In the genomic region with DNA sequence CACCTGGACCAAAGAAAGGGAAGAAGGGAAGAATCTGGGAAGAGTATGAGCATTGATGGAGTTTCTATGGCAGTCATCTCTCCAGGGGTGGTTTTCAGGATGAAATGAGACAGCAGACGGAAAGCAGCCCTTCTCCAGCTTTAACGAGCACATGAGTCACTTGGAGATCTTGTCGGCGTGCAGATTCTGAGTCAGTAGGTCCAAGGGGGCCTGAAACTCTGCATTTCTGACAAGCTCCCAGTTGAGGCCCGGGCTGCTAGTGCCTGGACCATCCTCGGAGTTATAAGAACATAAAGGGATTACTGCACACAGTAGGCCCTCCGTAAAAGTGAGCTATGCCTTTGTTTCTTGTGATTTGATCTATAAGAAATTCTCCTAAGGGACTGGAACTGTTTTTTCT, we compare ENCODE assay signal across 11 cellular contexts. TPM values are rescaled to one million over a fixed set of nuclear protein-coding genes. Genes with fewer than 3 reads are reported as not detected.
DNase-seq lines count a peak whose midpoint lies in the region; ATAC-seq and TF ChIP-seq lines count a peak whose summit lies in the region.
"Had no signal": no experiment of that assay in that cellular context is flagged by ENCODE, and none has a peak within 500 bp of the region (broad histone marks: within the 10 kb centered on the region; RNA-seq: fewer than 3 reads in every experiment).

No MANE protein-coding gene starts in this region.

- intact Hi-C loops in MCF 10A (cut with micrococcal nuclease) (no loop called here), breast epithelium (cut with DNase I; ENCODE audit: low total_unique reads) (no loop called here), left lung (cut with DNase I) (no loop called here), upper lobe of right lung (cut with DNase I) (no loop called here)

- ATAC-seq in left lung: peak; percentile 49
- ATAC-seq in upper lobe of right lung: no peak
- ATAC-seq in GM19397 (IDR thresholded peaks at IDR 0.05; ENCODE audit: unreplicated experiment): no peak
- ATAC-seq in omental fat pad (ENCODE audit: low FRiP score): no peak

- peaks cover 27% of the 10 kb centered on the region for H3K36me3 Mint-ChIP-seq in MCF 10A (ENCODE audit: insufficient read depth, unreplicated experiment)

- H3K4me3 ChIP-seq in breast epithelium (no peak overlapping the region), brain microvascular endothelial cell (ENCODE audit: low read depth, low read length) (no peak overlapping the region), left lung (no peak overlapping the region), upper lobe of right lung (no peak overlapping the region)

- in situ Hi-C loops in brain microvascular endothelial cell (cut with HindIII; ENCODE audit: low pct_ligation_motif_present, low sequenced_read_pairs): no loop called here

- POLR2A ChIA-PET in MCF 10A (lab: Yijun Ruan, JAX): interaction anchor here (0.7 to 0.8 kb wide), 2 partner anchors 22 to 131 kb away, joined by 3 read pairs; no protein-coding TSS in a partner anchor

- H3K4me1 Mint-ChIP-seq in MCF 10A (ENCODE audit: insufficient read depth, unreplicated experiment): peaks cover 12% of the 10 kb centered on the region

- peak overlapping the region in 1 of 2 donors; percentile 81 for H3K27ac ChIP-seq in breast epithelium
- H3K27ac ChIP-seq in brain microvascular endothelial cell: peak overlapping the region; percentile 43
- peak overlapping the region in 1 of 2 donors; percentile 65 for H3K27ac ChIP-seq in left lung
- peak overlapping the region; percentile 51 for H3K27ac ChIP-seq in upper lobe of right lung

- no peak overlapping the region for H3K27ac Mint-ChIP-seq in MCF 10A (ENCODE audit: low read depth, unreplicated experiment)

- TF ChIP-seq CTCF in MCF 10A (IDR thresholded peaks at IDR 0.05; ENCODE audit: unreplicated experiment): no peak
- no peak for TF ChIP-seq CTCF in breast epithelium (IDR thresholded peaks at IDR 0.05)
- TF ChIP-seq CTCF in brain microvascular endothelial cell (IDR thresholded peaks at IDR 0.05; ENCODE audit: low read depth, low read length, missing control alignments): no peak
- no peak for TF ChIP-seq CTCF in left lung (IDR thresholded peaks at IDR 0.05)
- TF ChIP-seq CTCF in upper lobe of right lung (IDR thresholded peaks at IDR 0.05): no peak
- no peak for TF ChIP-seq CTCF in omental fat pad (IDR thresholded peaks at IDR 0.05)

- no TSS peak for BruUV-seq in MCF 10A (replicated peaks; lab: Mats Ljungman, UMichigan)

- H3K36me3 ChIP-seq in breast epithelium (no peaks in the 10 kb centered on the region), brain microvascular endothelial cell (replicated peaks) (no peaks in the 10 kb centered on the region), left lung (no peaks in the 10 kb centered on the region), upper lobe of right lung (peaks cover 9% of the 10 kb centered on the region)

- H3K9me3 ChIP-seq in breast epithelium (no peaks in the 10 kb centered on the region), left lung (no peaks in the 10 kb centered on the region), upper lobe of right lung (no peaks in the 10 kb centered on the region)

- no peaks in the 10 kb centered on the region for H3K27me3 ChIP-seq in breast epithelium
- H3K27me3 ChIP-seq in brain microvascular endothelial cell (replicated peaks): no peaks in the 10 kb centered on the region
- H3K27me3 ChIP-seq in left lung: no peaks in the 10 kb centered on the region
- H3K27me3 ChIP-seq in upper lobe of right lung: no peaks in the 10 kb centered on the region

- no peaks in the 10 kb centered on the region for H3K9me3 Mint-ChIP-seq in MCF 10A (ENCODE audit: unreplicated experiment)

- DNase-seq in MCF 10A (ENCODE audit: unreplicated experiment) (peak; percentile 50), breast epithelium (ENCODE audit: low spot score in 2 of 2) (no peak), brain microvascular endothelial cell (peak; percentile 74), left lung (no peak), upper lobe of right lung (no peak), putamen (ENCODE audit: low spot score) (no peak), omental fat pad (ENCODE audit: low spot score) (no peak)
- DNase-seq: 8988T had no signal

- CTCF ChIA-PET in MCF 10A (lab: Yijun Ruan, JAX): interaction anchor here (0.6 to 0.7 kb wide), 3 partner anchors 9 to 137 kb away, joined by 3 read pairs; no protein-coding TSS in a partner anchor

- H3K4me1 ChIP-seq in breast epithelium: peaks cover 0 to 8% of the 10 kb centered on the region in 2 donors
- peaks cover 13 to 61% of the 10 kb centered on the region in 2 donors for H3K4me1 ChIP-seq in left lung
- peaks cover 61% of the 10 kb centered on the region for H3K4me1 ChIP-seq in upper lobe of right lung

- H3K27me3 Mint-ChIP-seq in MCF 10A (ENCODE audit: insufficient read depth, unreplicated experiment): no peaks in the 10 kb centered on the region

- no peak for TF ChIP-seq POLR2A in breast epithelium (IDR thresholded peaks at IDR 0.05)

- no peak overlapping the region for H3K4me3 Mint-ChIP-seq in MCF 10A (ENCODE audit: unreplicated experiment)

RNA-seq across cellular contexts. Expression of a gene that starts 17.6 kb away (rescaled TPM):
- 51.2 and 58.9 TPM in 2 replicates for total RNA-seq in MCF 10A (2022)
- total RNA-seq in breast epithelium: 100 to 1,000 TPM in 1 of 3 donors, 10 to 100 TPM in 2; 48.3 to 219 (median 95.0) TPM
- total RNA-seq in left lung: 100 to 1,000 TPM; 324 to 434 TPM
- total RNA-seq in upper lobe of right lung: 393 TPM
- 100 to 1,000 TPM in 3 of 4 donors, 10 to 100 TPM in 1; 66.0 to 496 (median 198) TPM for total RNA-seq in omental fat pad

RNA-seq across cellular contexts. Expression of a gene that starts 57.3 kb away (rescaled TPM):
- total RNA-seq in MCF 10A (2022) (not detected in 2 replicates), breast epithelium (not detected), left lung (not detected), upper lobe of right lung (not detected), omental fat pad (1 to 10 TPM in 1 of 4 donors, not detected in 3; 2.0 TPM)
- total RNA-seq: lung microvascular endothelial cell, subcutaneous adipose tissue had no signal

Comparison
In these comparisons a context has a peak if more than half of its experiments do, and no peak if none do; other contexts are left out.
1. DNase-seq: peak in MCF 10A (single experiment) and brain microvascular endothelial cell (single experiment); none in breast epithelium (0 of 2), left lung (0 of 2), upper lobe of right lung (single experiment), putamen (single experiment) and omental fat pad (single experiment).